21 cellular contexts compared by ENCODE assay signal in the genomic region with DNA sequence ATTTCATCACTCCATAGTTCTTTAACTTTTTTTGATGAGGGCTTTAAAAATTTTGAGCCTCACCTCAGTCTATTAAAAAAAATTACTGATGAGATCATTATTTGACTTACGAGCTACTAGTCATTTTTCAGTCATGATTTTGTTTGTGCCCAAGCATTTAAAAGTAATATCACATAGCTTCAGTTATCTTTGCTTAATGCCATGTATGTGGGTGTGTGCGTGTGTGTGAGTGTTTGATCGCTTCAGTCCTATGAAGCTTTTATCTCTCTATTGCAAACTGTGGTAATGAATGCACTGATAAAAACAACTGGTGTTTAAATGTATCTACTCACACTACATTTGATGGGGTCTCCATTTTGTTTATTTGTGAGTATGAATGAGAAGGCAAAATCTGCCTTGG. TPM values are rescaled to one million over a fixed set of nuclear protein-coding genes. Genes with fewer than 3 reads are reported as not detected.
"Had no signal": no experiment of that assay in that cellular context is flagged by ENCODE, and none has a peak within 500 bp of the region (broad histone marks: within the 10 kb centered on the region; RNA-seq: fewer than 3 reads in every experiment).

No MANE protein-coding gene starts in this region.

- H3K4me1 ChIP-seq: colonic mucosa, heart left ventricle, sigmoid colon, upper lobe of left lung, uterus had no signal

- H3K9me3 ChIP-seq: colonic mucosa, neutrophil, sigmoid colon, tibial artery, upper lobe of left lung, uterus had no signal

- DNase-seq: colonic mucosa; dermis blood vessel endothelial cell; heart left ventricle; hippocampal formation; left colon; mesendoderm; naive thymus-derived CD4-positive, alpha-beta T cell; sigmoid colon; stimulated activated CD4-positive, alpha-beta T cell treated with anti-CD3 and anti-CD28 coated beads, Interleukin-12 subunit alpha, Interleukin-12 subunit beta, amount 100 ng/mL, for 4 hours; tibial artery; upper lobe of left lung; uterus had no signal

- H3K27ac ChIP-seq: colonic mucosa, heart left ventricle, neutrophil, sigmoid colon, tibial artery, upper lobe of left lung, uterus had no signal

- H3K36me3 ChIP-seq: colonic mucosa, heart left ventricle, neutrophil, sigmoid colon, tibial artery, upper lobe of left lung, uterus had no signal

- H3K4me3 ChIP-seq: colonic mucosa, heart left ventricle, sigmoid colon, skin epidermis, tibial artery, upper lobe of left lung, uterus had no signal

- ATAC-seq: heart left ventricle; left colon; naive thymus-derived CD4-positive, alpha-beta T cell had no signal

- H3K27me3 ChIP-seq: colonic mucosa, heart left ventricle, neutrophil, sigmoid colon, tibial artery, upper lobe of left lung, uterus had no signal

RNA-seq across cellular contexts. Expression of a gene that starts 53.5 kb away (rescaled TPM):
- total RNA-seq: colonic mucosa; dermis blood vessel endothelial cell; frontal cortex; glomerular endothelial cell; kidney epithelial cell; liver; lung microvascular endothelial cell; mononuclear cell; naive thymus-derived CD4-positive, alpha-beta T cell; temporal lobe had no signal
